Comparison of ENCODE assay signal across 17 cellular contexts in genomic region chr6:24231578-24231977, GRCh38.
DNase-seq lines count a peak whose midpoint lies in the region; ATAC-seq, FAIRE-seq and TF ChIP-seq lines count a peak whose summit lies in the region.
"Had no signal": no experiment of that assay in that cellular context is flagged by ENCODE, and none has a peak within 500 bp of the region (broad histone marks: within the 10 kb centered on the region; RNA-seq: fewer than 3 reads in every experiment).

No MANE protein-coding gene starts in this region.

- peak; percentile 18 for DNase-seq in NCI-H748 (lab: John Stamatoyannopoulos, UW; ENCODE audit: unreplicated experiment)
- DNase-seq in NCI-H748 treated with DMSO at 0.1 percent for 48 hours (lab: John Stamatoyannopoulos, UW): no peak
- DNase-seq in H1 (ENCODE audit: low read depth in 1 of 2, low spot score in 2 of 2): no peak
- DNase-seq in sciatic nerve (ENCODE audit: low spot score): no peak
- no peak for DNase-seq in mesenteric fat pad (ENCODE audit: low spot score)
- DNase-seq in globus pallidus (ENCODE audit: low spot score): no peak
- DNase-seq: CD8-positive, alpha-beta T cell; DMS 273 treated with DMSO at 0.1 percent for 48 hours; DMS53; DND-41; EL; HCEC 1CT had no signal

- no peaks in the 10 kb centered on the region for H3K79me1 ChIP-seq in H1 (ENCODE audit: low read depth, low read length)

- no peak overlapping the region for H3K23ac ChIP-seq in H1 (ENCODE audit: insufficient read length)

- H2AK5ac ChIP-seq in H1 (ENCODE audit: low read depth, low read length): no peak overlapping the region

- H3K36me3 ChIP-seq in H1 (ENCODE audit: control insufficient read depth in 2 of 4, insufficient read depth in 4 of 4, low read length in 3 of 4) (no peaks in the 10 kb centered on the region), neural cell (ENCODE audit: insufficient read depth, low read length) (no peaks in the 10 kb centered on the region)
- H3K36me3 ChIP-seq: BLaER1 treated with 17β-estradiol and CSF1 and Interleukin-3, amounts not matched to agents 10 nM and 100 nM had no signal

- no peaks in the 10 kb centered on the region for H4K20me1 ChIP-seq in H1 (replicated peaks in 1 of 2; ENCODE audit: control insufficient read depth in 1 of 2, insufficient read depth in 2 of 2, low read length in 2 of 2)
- no peaks in the 10 kb centered on the region for H4K20me1 ChIP-seq in neural cell (ENCODE audit: insufficient read depth)
- H4K20me1 ChIP-seq: BLaER1 treated with 17β-estradiol and CSF1 and Interleukin-3, amounts not matched to agents 10 nM and 100 nM had no signal

- POLR2A ChIA-PET in H1 (lab: Charles Lee; ENCODE audit: partially characterized antibody): interaction anchor here (0.7 kb wide), 1 partner anchor 490 kb away, joined by 3 read pairs; no protein-coding TSS in a partner anchor

- H3K9ac ChIP-seq in H1 (replicated peaks in 1 of 4; ENCODE audit: extremely low read depth in 1 of 4, low read depth in 3 of 4, low read length in 3 of 4) (no peak overlapping the region), neural cell (ENCODE audit: low read length) (no peak overlapping the region)
- H3K9ac ChIP-seq: BLaER1 treated with 17β-estradiol and CSF1 and Interleukin-3, amounts not matched to agents 10 nM and 100 nM had no signal

- H2BK5ac ChIP-seq in H1 (ENCODE audit: low read depth, low read length): no peak overlapping the region

- H4K91ac ChIP-seq in H1 (replicated peaks; ENCODE audit: insufficient read length, low read length): no peak overlapping the region

- H2BK15ac ChIP-seq in H1 (ENCODE audit: low read length): no peak overlapping the region

- H2AFZ ChIP-seq in H1 (ENCODE audit: low read length) (peak overlapping the region; percentile 70; the same call in 1 of the 2 replicates), neural cell (ENCODE audit: low read depth, low read length) (peak overlapping the region; percentile 7)

- TF ChIP-seq EP300 in H1 (IDR thresholded peaks at IDR 0.05; ENCODE audit: borderline replicate concordance in 1 of 2, low read depth in 2 of 2, low read length in 2 of 2) (no peak), neural cell (conservative IDR thresholded peaks at IDR 0.05; ENCODE audit: poor library complexity, severe bottlenecking) (no peak)

- no peak for TF ChIP-seq RAD21 in H1 (IDR thresholded peaks at IDR 0.05 in 1 of 2, conservative IDR thresholded peaks at IDR 0.05 in 1 of 2; ENCODE audit: low read depth in 2 of 2, low read length in 2 of 2)
- no peak for TF ChIP-seq RAD21 in neural cell (conservative IDR thresholded peaks at IDR 0.05)

- no peak for FAIRE-seq in H1 (lab: Jason Lieb, UNC)
- FAIRE-seq: GM12878, H54 had no signal

- H3K4ac ChIP-seq in H1 (replicated peaks; ENCODE audit: insufficient read length, low read depth, low read length): no peak overlapping the region

- no peak for TF ChIP-seq POLR2A in H1 (IDR thresholded peaks at IDR 0.05; ENCODE audit: control extremely low read depth in 1 of 2, low read depth in 2 of 2, low read length in 2 of 2)

- H3K27ac ChIP-seq in H1 (ENCODE audit: low read depth, low read length) (no peak overlapping the region), neural cell (ENCODE audit: low read length) (no peak overlapping the region)
- H3K27ac ChIP-seq: HL-60 had no signal

- H3K14ac ChIP-seq in H1 (ENCODE audit: insufficient read length): no peak overlapping the region

- H3K23me2 ChIP-seq in H1 (ENCODE audit: low read depth, low read length): no peaks in the 10 kb centered on the region

- H4K8ac ChIP-seq in H1 (ENCODE audit: extremely low read depth, insufficient read depth, low read length): no peak overlapping the region

- no peak overlapping the region for H3K4me2 ChIP-seq in H1 (ENCODE audit: insufficient read depth in 1 of 2, low read depth in 2 of 2, low read length in 2 of 2)
- no peak overlapping the region for H3K4me2 ChIP-seq in neural cell (ENCODE audit: low read length)

- H3K27me3 ChIP-seq in H1 (replicated peaks in 1 of 4; ENCODE audit: control insufficient read depth in 3 of 4, extremely low read depth in 1 of 4, insufficient read depth in 3 of 4, low read length in 3 of 4) (no peaks in the 10 kb centered on the region), neural cell (ENCODE audit: insufficient read depth, low read depth, low read length) (no peaks in the 10 kb centered on the region)
- H3K27me3 ChIP-seq: BLaER1 treated with 17β-estradiol and CSF1 and Interleukin-3, amounts not matched to agents 10 nM and 100 nM had no signal

- CTCF ChIA-PET in H1 (lab: Charles Lee; ENCODE audit: partially characterized antibody): interaction anchor here (0.7 to 0.8 kb wide), 2 partner anchors 10 to 47 kb away, joined by 3 read pairs; no protein-coding TSS in a partner anchor

- no peaks in the 10 kb centered on the region for H3F3A ChIP-seq in neural cell (ENCODE audit: insufficient read depth, low read length, poor library complexity, severe bottlenecking)

- intact Hi-C loops in sciatic nerve (cut with DNase I): no loop called here

- H2BK20ac ChIP-seq in H1 (ENCODE audit: low read length): no peak overlapping the region

- H3K9me2 ChIP-seq in neural cell (ENCODE audit: insufficient read depth, low read length): no peaks in the 10 kb centered on the region

- 57% methylated on average over 2 of the region's 2 CpGs; no CpG with 5 or more reads in 1 of the 2 experiments for WGBS in H1 (ENCODE audit: extremely low coverage in 1 of 2, insufficient coverage in 1 of 2, insufficient read length in 1 of 2, insufficient replicate concordance in 2 of 2, low coverage in 1 of 2, low lambda C conversion rate in 2 of 2, missing lambda C conversion rate in 1 of 2), 2 experiments

- TF ChIP-seq CTCF in H1 (IDR thresholded peaks at IDR 0.05; ENCODE audit: control extremely low read depth in 1 of 3, insufficient read depth in 1 of 3, low read depth in 1 of 3, low read length in 3 of 3): no peak
- TF ChIP-seq CTCF in neural cell (IDR thresholded peaks at IDR 0.05; ENCODE audit: poor library complexity, severe bottlenecking): no peak

- H4K5ac ChIP-seq in H1 (ENCODE audit: insufficient read length, low read depth, low read length): no peak overlapping the region

- H3K79me2 ChIP-seq in H1 (ENCODE audit: control insufficient read depth in 1 of 2, insufficient read depth in 2 of 2, low read length in 2 of 2): no peaks in the 10 kb centered on the region
- no peaks in the 10 kb centered on the region for H3K79me2 ChIP-seq in neural cell (replicated peaks; ENCODE audit: insufficient read depth, low read length)

- H3K56ac ChIP-seq in H1 (replicated peaks; ENCODE audit: insufficient read length, low read depth, low read length): no peak overlapping the region

- no peak overlapping the region for H3K18ac ChIP-seq in H1 (ENCODE audit: extremely low read depth, low read length)

- H3K4me1 ChIP-seq in H1 (replicated peaks in 1 of 4; ENCODE audit: control insufficient read depth in 3 of 4, insufficient read depth in 4 of 4, low read length in 3 of 4): no peaks in the 10 kb centered on the region; a peak in 2 of 7 replicates

- H2BK120ac ChIP-seq in H1 (replicated peaks; ENCODE audit: low read depth, low read length): no peak overlapping the region

- H3K4me3 ChIP-seq in H1 (ENCODE audit: extremely low read depth in 1 of 4, insufficient read depth in 2 of 4, low read depth in 3 of 4, low read length in 4 of 4): no peak overlapping the region
- no peak overlapping the region for H3K4me3 ChIP-seq in neural cell (ENCODE audit: low read length)
- H3K4me3 ChIP-seq: BLaER1 treated with 17β-estradiol and CSF1 and Interleukin-3, amounts not matched to agents 10 nM and 100 nM; GM12878 had no signal

- no peak overlapping the region for H2BK12ac ChIP-seq in H1 (ENCODE audit: low read depth, low read length)

- no peaks in the 10 kb centered on the region for H3K9me3 ChIP-seq in H1 (ENCODE audit: insufficient read depth in 2 of 2, low read depth in 1 of 2, low read length in 1 of 2)
- H3K9me3 ChIP-seq in neural cell (ENCODE audit: low read length): no peaks in the 10 kb centered on the region
- H3K9me3 ChIP-seq: BLaER1 treated with 17β-estradiol and CSF1 and Interleukin-3, amounts not matched to agents 10 nM and 100 nM had no signal

- ATAC-seq in sciatic nerve: no peak
- ATAC-seq: CD8-positive, alpha-beta T cell; GM12878 had no signal

TF ChIP-seq in H1, 55 proteins besides CTCF, POLR2A, EP300 and RAD21:
- no peak for TF ChIP-seq POU5F1 (IDR thresholded peaks at IDR 0.05; ENCODE audit: low read depth, low read length)
- TF ChIP-seq CEBPB (IDR thresholded peaks at IDR 0.05; ENCODE audit: low read depth, low read length): no peak
- no peak for TF ChIP-seq KDM5A (IDR thresholded peaks at IDR 0.05; ENCODE audit: low read length)
- TF ChIP-seq, protein P1, sequence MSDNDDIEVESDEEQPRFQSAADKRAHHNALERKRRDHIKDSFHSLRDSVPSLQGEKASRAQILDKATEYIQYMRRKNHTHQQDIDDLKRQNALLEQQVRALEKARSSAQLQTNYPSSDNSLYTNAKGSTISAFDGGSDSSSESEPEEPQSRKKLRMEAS (IDR thresholded peaks at IDR 0.05): peak; percentile 60; the same call in 1 of the 2 replicates

TF ChIP-seq in neural cell, 6 proteins besides CTCF, POLR2A, EP300 and RAD21 (continues in another document):
- TF ChIP-seq, protein P2, sequence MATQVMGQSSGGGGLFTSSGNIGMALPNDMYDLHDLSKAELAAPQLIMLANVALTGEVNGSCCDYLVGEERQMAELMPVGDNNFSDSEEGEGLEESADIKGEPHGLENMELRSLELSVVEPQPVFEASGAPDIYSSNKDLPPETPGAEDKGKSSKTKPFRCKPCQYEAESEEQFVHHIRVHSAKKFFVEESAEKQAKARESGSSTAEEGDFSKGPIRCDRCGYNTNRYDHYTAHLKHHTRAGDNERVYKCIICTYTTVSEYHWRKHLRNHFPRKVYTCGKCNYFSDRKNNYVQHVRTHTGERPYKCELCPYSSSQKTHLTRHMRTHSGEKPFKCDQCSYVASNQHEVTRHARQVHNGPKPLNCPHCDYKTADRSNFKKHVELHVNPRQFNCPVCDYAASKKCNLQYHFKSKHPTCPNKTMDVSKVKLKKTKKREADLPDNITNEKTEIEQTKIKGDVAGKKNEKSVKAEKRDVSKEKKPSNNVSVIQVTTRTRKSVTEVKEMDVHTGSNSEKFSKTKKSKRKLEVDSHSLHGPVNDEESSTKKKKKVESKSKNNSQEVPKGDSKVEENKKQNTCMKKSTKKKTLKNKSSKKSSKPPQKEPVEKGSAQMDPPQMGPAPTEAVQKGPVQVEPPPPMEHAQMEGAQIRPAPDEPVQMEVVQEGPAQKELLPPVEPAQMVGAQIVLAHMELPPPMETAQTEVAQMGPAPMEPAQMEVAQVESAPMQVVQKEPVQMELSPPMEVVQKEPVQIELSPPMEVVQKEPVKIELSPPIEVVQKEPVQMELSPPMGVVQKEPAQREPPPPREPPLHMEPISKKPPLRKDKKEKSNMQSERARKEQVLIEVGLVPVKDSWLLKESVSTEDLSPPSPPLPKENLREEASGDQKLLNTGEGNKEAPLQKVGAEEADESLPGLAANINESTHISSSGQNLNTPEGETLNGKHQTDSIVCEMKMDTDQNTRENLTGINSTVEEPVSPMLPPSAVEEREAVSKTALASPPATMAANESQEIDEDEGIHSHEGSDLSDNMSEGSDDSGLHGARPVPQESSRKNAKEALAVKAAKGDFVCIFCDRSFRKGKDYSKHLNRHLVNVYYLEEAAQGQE (IDR thresholded peaks at IDR 0.05; ENCODE audit: borderline replicate concordance): no peak
- TF ChIP-seq TAF1 (IDR thresholded peaks at IDR 0.05; ENCODE audit: low read depth) (no peak), EZH2 (IDR thresholded peaks at IDR 0.05; ENCODE audit: borderline replicate concordance, insufficient read depth, low read length, poor library complexity, severe bottlenecking) (no peak)
